ENCODE assay signal across 18 cellular contexts in genomic region chr7:17934094-17934493, GRCh38. TPM values are rescaled to one million over a fixed set of nuclear protein-coding genes. Genes with fewer than 3 reads are reported as not detected.
A peak's percentile ranks its signal among the peaks of the same experiment; 100 is the strongest.
DNase-seq lines count a peak whose midpoint lies in the region; ATAC-seq and TF ChIP-seq lines count a peak whose summit lies in the region.
"Had no signal": no experiment of that assay in that cellular context is flagged by ENCODE, and none has a peak within 500 bp of the region (broad histone marks: within the 10 kb centered on the region; RNA-seq: fewer than 3 reads in every experiment).

No MANE protein-coding gene starts in this region.

- peaks cover 82% of the 10 kb centered on the region for H3K4me1 Mint-ChIP-seq in activated CD4-positive, alpha-beta T cell treated with anti-CD3 and anti-CD28 coated beads for 36 hours
- H3K4me1 Mint-ChIP-seq in activated CD4-positive, alpha-beta T cell treated with anti-CD3 and anti-CD28 coated beads, Interleukin-2, amount 10 ng/mL, durations not matched to agents 24 days and 14 days, result peaks cover 52% of the 10 kb centered on the region
- H3K4me1 Mint-ChIP-seq in IgD-negative memory B cell, result peaks cover 37 to 59% (median 59%) of the 10 kb centered on the region in 3 donors
- H3K4me1 Mint-ChIP-seq in activated CD8-positive, alpha-beta T cell treated with anti-CD3 and anti-CD28 coated beads for 36 hours (ENCODE audit: low read depth), result peaks cover 74% of the 10 kb centered on the region
- H3K4me1 Mint-ChIP-seq in naive B cell, result peaks cover 37 to 71% (median 66%) of the 10 kb centered on the region in 3 donors

- H3K9me3 ChIP-seq in spleen, result no peaks in the 10 kb centered on the region
- H3K9me3 ChIP-seq: lower lobe of right lung, prostate gland had no signal

- TF ChIP-seq POLR2A in spleen (IDR thresholded peaks at IDR 0.05), result no peak

- POLR2A ChIA-PET in activated CD4-positive, alpha-beta T cell treated with anti-CD3 and anti-CD28 coated beads for 36 hours (lab: Charles Lee), result no interaction called here
- POLR2A ChIA-PET in activated CD8-positive, alpha-beta T cell treated with anti-CD3 and anti-CD28 coated beads for 36 hours (lab: Charles Lee), result interaction anchor here (1.0 kb wide), 1 partner anchor 13 kb away, joined by 3 read pairs; no protein-coding TSS in a partner anchor

- TF ChIP-seq CTCF in activated CD8-positive, alpha-beta T cell treated with anti-CD3 and anti-CD28 coated beads for 36 hours (IDR thresholded peaks at IDR 0.05), result no peak
- no peak for TF ChIP-seq CTCF in spleen (IDR thresholded peaks at IDR 0.05 in 8 of 11, conservative IDR thresholded peaks at IDR 0.05 in 3 of 11)

- H3K36me3 Mint-ChIP-seq in activated CD4-positive, alpha-beta T cell treated with anti-CD3 and anti-CD28 coated beads for 36 hours (ENCODE audit: low read depth), result peaks cover 7% of the 10 kb centered on the region
- H3K36me3 Mint-ChIP-seq in activated CD4-positive, alpha-beta T cell treated with anti-CD3 and anti-CD28 coated beads, Interleukin-2, amount 10 ng/mL, durations not matched to agents 24 days and 14 days (ENCODE audit: low read depth), result peaks cover 10% of the 10 kb centered on the region
- no peaks in the 10 kb centered on the region for H3K36me3 Mint-ChIP-seq in IgD-negative memory B cell
- peaks cover 6% of the 10 kb centered on the region for H3K36me3 Mint-ChIP-seq in activated CD8-positive, alpha-beta T cell treated with anti-CD3 and anti-CD28 coated beads for 36 hours (ENCODE audit: low read depth)
- H3K36me3 Mint-ChIP-seq in naive B cell, result no peaks in the 10 kb centered on the region

- H3K4me3 Mint-ChIP-seq in activated CD4-positive, alpha-beta T cell treated with anti-CD3 and anti-CD28 coated beads for 36 hours, result no peak overlapping the region
- H3K4me3 Mint-ChIP-seq in activated CD4-positive, alpha-beta T cell treated with anti-CD3 and anti-CD28 coated beads, Interleukin-2, amount 10 ng/mL, durations not matched to agents 24 days and 14 days, result no peak overlapping the region
- H3K4me3 Mint-ChIP-seq in IgD-negative memory B cell, result peak overlapping the region in 3 of 4 donors; percentile 65 to 73 (median 66)
- H3K4me3 Mint-ChIP-seq in activated CD8-positive, alpha-beta T cell treated with anti-CD3 and anti-CD28 coated beads for 36 hours, result peak overlapping the region; percentile 6
- H3K4me3 Mint-ChIP-seq in naive B cell, result peak overlapping the region in 6 of 8 donors; percentile 19 to 75 (median 48)
- H3K4me3 Mint-ChIP-seq: T-helper 1 cell treated with Interleukin-12 subunit alpha and Interleukin-12 subunit beta and Interleukin-4 antibody, amounts not matched to agents 30 μg/mL and 1 μg/mL, for 36 hours had no signal

- CTCF ChIA-PET in activated CD4-positive, alpha-beta T cell treated with anti-CD3 and anti-CD28 coated beads for 36 hours (lab: Charles Lee), result no interaction called here
- CTCF ChIA-PET in activated CD8-positive, alpha-beta T cell treated with anti-CD3 and anti-CD28 coated beads for 36 hours (lab: Charles Lee), result interaction anchor here (1.0 kb wide), 2 partner anchors 18 to 164 kb away, joined by 3 to 4 read pairs; no protein-coding TSS in a partner anchor

- no peak for DNase-seq in activated CD4-positive, alpha-beta T cell treated with anti-CD3 and anti-CD28 coated beads for 36 hours
- no peak for DNase-seq in activated CD4-positive, alpha-beta T cell treated with anti-CD3 and anti-CD28 coated beads, Interleukin-2, amount 10 ng/mL, durations not matched to agents 24 days and 14 days
- no peak for DNase-seq in activated CD8-positive, alpha-beta T cell treated with anti-CD3 and anti-CD28 coated beads for 36 hours
- DNase-seq in naive B cell, result no peak
- DNase-seq in spleen, result no peak
- no peak for DNase-seq in stimulated activated CD4-positive, alpha-beta T cell treated with anti-CD3 and anti-CD28 coated beads, Interleukin-15, amount 100 ng/mL, for 24 hours
- DNase-seq in ecto neural progenitor cell (ENCODE audit: low spot score), result no peak
- DNase-seq: activated CD8-positive, alpha-beta memory T cell treated with anti-CD3 and anti-CD28 coated beads, Interleukin-2, amount 50 U/mL, for 48 hours; HCEC 1CT; head of caudate nucleus; lower lobe of right lung; NCI-H446; SHP77 treated with DMSO at 0.1 percent for 48 hours; trophoblast cell had no signal

- peaks cover 46 to 100% (median 67%) of the 10 kb centered on the region in 6 donors for H3K4me1 ChIP-seq in spleen

- no peak overlapping the region for H3K27ac ChIP-seq in spleen
- H3K27ac ChIP-seq: lower lobe of right lung, prostate gland had no signal

- WGBS in spleen, 5 donors, result 11 to 37% (median 26%) methylated on average over 2 of the region's 2 CpGs

- H3K27me3 Mint-ChIP-seq in activated CD4-positive, alpha-beta T cell treated with anti-CD3 and anti-CD28 coated beads for 36 hours, result no peaks in the 10 kb centered on the region
- no peaks in the 10 kb centered on the region for H3K27me3 Mint-ChIP-seq in activated CD4-positive, alpha-beta T cell treated with anti-CD3 and anti-CD28 coated beads, Interleukin-2, amount 10 ng/mL, durations not matched to agents 24 days and 14 days
- H3K27me3 Mint-ChIP-seq in IgD-negative memory B cell, result no peaks in the 10 kb centered on the region
- H3K27me3 Mint-ChIP-seq in activated CD8-positive, alpha-beta T cell treated with anti-CD3 and anti-CD28 coated beads for 36 hours, result no peaks in the 10 kb centered on the region
- H3K27me3 Mint-ChIP-seq in naive B cell, result no peaks in the 10 kb centered on the region

- H3K27ac Mint-ChIP-seq in activated CD4-positive, alpha-beta T cell treated with anti-CD3 and anti-CD28 coated beads for 36 hours, result peak overlapping the region; percentile 39
- no peak overlapping the region for H3K27ac Mint-ChIP-seq in activated CD4-positive, alpha-beta T cell treated with anti-CD3 and anti-CD28 coated beads, Interleukin-2, amount 10 ng/mL, durations not matched to agents 24 days and 14 days
- H3K27ac Mint-ChIP-seq in IgD-negative memory B cell (peak overlapping the region in 2 of 3 donors; percentile 41 to 43), naive B cell (peak overlapping the region in 2 of 6 donors; percentile 44 to 59)
- H3K27ac Mint-ChIP-seq in activated CD8-positive, alpha-beta T cell treated with anti-CD3 and anti-CD28 coated beads for 36 hours, result peak overlapping the region; percentile 59
- H3K27ac Mint-ChIP-seq: T-helper 1 cell treated with Interleukin-12 subunit alpha and Interleukin-12 subunit beta and Interleukin-4 antibody, amounts not matched to agents 30 μg/mL and 1 μg/mL, for 36 hours had no signal

- no peaks in the 10 kb centered on the region for H3K36me3 ChIP-seq in spleen
- H3K36me3 ChIP-seq: lower lobe of right lung, prostate gland had no signal

- no peaks in the 10 kb centered on the region for H3K9me3 Mint-ChIP-seq in activated CD4-positive, alpha-beta T cell treated with anti-CD3 and anti-CD28 coated beads for 36 hours (ENCODE audit: low read depth)
- H3K9me3 Mint-ChIP-seq in activated CD4-positive, alpha-beta T cell treated with anti-CD3 and anti-CD28 coated beads, Interleukin-2, amount 10 ng/mL, durations not matched to agents 24 days and 14 days, result no peaks in the 10 kb centered on the region
- H3K9me3 Mint-ChIP-seq in IgD-negative memory B cell, result no peaks in the 10 kb centered on the region
- H3K9me3 Mint-ChIP-seq in activated CD8-positive, alpha-beta T cell treated with anti-CD3 and anti-CD28 coated beads for 36 hours, result no peaks in the 10 kb centered on the region
- no peaks in the 10 kb centered on the region for H3K9me3 Mint-ChIP-seq in naive B cell
- H3K9me3 Mint-ChIP-seq: T-helper 1 cell treated with Interleukin-12 subunit alpha and Interleukin-12 subunit beta and Interleukin-4 antibody, amounts not matched to agents 30 μg/mL and 1 μg/mL, for 36 hours had no signal

- H3K27me3 ChIP-seq in spleen (replicated peaks in 1 of 7), result no peaks in the 10 kb centered on the region

- no peak overlapping the region for H3K4me3 ChIP-seq in spleen
- H3K4me3 ChIP-seq: lower lobe of right lung, prostate gland had no signal

- no peak for ATAC-seq in activated CD4-positive, alpha-beta T cell treated with anti-CD3 and anti-CD28 coated beads for 36 hours
- ATAC-seq in activated CD8-positive, alpha-beta T cell treated with anti-CD3 and anti-CD28 coated beads for 36 hours, result peak; percentile 31
- no peak for ATAC-seq in naive B cell (ENCODE audit: low read depth in 2 of 2)
- ATAC-seq: activated CD4-positive, CD25-positive, alpha-beta regulatory T cell treated with anti-CD3 and anti-CD28 coated beads, Interleukin-2, amount 50 U/mL, for 24 hours; lower lobe of right lung had no signal

- intact Hi-C loops in activated CD4-positive, alpha-beta T cell treated with anti-CD3 and anti-CD28 coated beads for 36 hours (cut with DNase I, micrococcal nuclease), result loop anchor here (5.0 to 10.0 kb wide), 2 partner anchors 77 to 769 kb away; no protein-coding TSS in a partner anchor
- intact Hi-C loops in activated CD4-positive, alpha-beta T cell treated with anti-CD3 and anti-CD28 coated beads, Interleukin-2, amount 10 ng/mL, durations not matched to agents 24 days and 14 days (cut with micrococcal nuclease), result loop anchor here (10.0 kb wide), 1 partner anchor 699 kb away; no protein-coding TSS in a partner anchor
- intact Hi-C loops in activated CD8-positive, alpha-beta T cell treated with anti-CD3 and anti-CD28 coated beads for 36 hours (cut with micrococcal nuclease), result no loop called here
- intact Hi-C loops in spleen (cut with DNase I; ENCODE audit: low total_unique reads), result no loop called here

RNA-seq across cellular contexts. Expression of gene SNX13, which starts 6.2 kb away (rescaled TPM):
- total RNA-seq in activated CD4-positive, alpha-beta T cell treated with anti-CD3 and anti-CD28 coated beads for 36 hours, result 10 to 100 TPM; 23.9 to 25.5 TPM
- total RNA-seq in activated CD4-positive, alpha-beta T cell treated with anti-CD3 and anti-CD28 coated beads, Interleukin-2, amount 10 ng/mL, durations not matched to agents 24 days and 14 days, result 18.1 and 23.7 TPM in 2 replicates
- 12.1 TPM for polyA plus RNA-seq in IgD-negative memory B cell
- total RNA-seq in activated CD8-positive, alpha-beta T cell treated with anti-CD3 and anti-CD28 coated beads for 36 hours, result 10 to 100 TPM; 20.7 to 24.1 TPM
- polyA plus RNA-seq in naive B cell (ENCODE audit: low read depth in 6 of 6), result 10 to 100 TPM; 18.4 to 23.7 (median 20.5) TPM
- 10 to 100 TPM; 42.3 to 79.8 (median 57.3) TPM for total RNA-seq in spleen
- 1 to 10 TPM; 5.7 to 6.7 (median 5.8) TPM for polyA plus RNA-seq in spleen

Comparison
In these comparisons a context has a peak if more than half of its experiments do, and no peak if none do; other contexts are left out.
1. H3K4me3 Mint-ChIP-seq: peak in IgD-negative memory B cell (3 of 4), activated CD8-positive, alpha-beta T cell treated with anti-CD3 and anti-CD28 coated beads for 36 hours (single experiment) and naive B cell (6 of 8); none in activated CD4-positive, alpha-beta T cell treated with anti-CD3 and anti-CD28 coated beads for 36 hours (single experiment) and activated CD4-positive, alpha-beta T cell treated with anti-CD3 and anti-CD28 coated beads, Interleukin-2, amount 10 ng/mL, durations not matched to agents 24 days and 14 days (single experiment).
2. intact Hi-C loops: an anchor here in activated CD4-positive, alpha-beta T cell treated with anti-CD3 and anti-CD28 coated beads for 36 hours (5.0 to 10.0 kb wide) and activated CD4-positive, alpha-beta T cell treated with anti-CD3 and anti-CD28 coated beads, Interleukin-2, amount 10 ng/mL, durations not matched to agents 24 days and 14 days (10.0 kb wide); none called in activated CD8-positive, alpha-beta T cell treated with anti-CD3 and anti-CD28 coated beads for 36 hours and spleen.